ENCODE assay signal across 10 cellular contexts in genomic region chr16:68090526-68090925, GRCh38.
DNase-seq lines count a peak whose midpoint lies in the region; ATAC-seq lines count a peak whose summit lies in the region.
"Had no signal": no experiment of that assay in that cellular context is flagged by ENCODE, and none has a peak within 500 bp of the region (broad histone marks: within the 10 kb centered on the region; RNA-seq: fewer than 3 reads in every experiment).

No MANE protein-coding gene starts in this region.

- no peaks in the 10 kb centered on the region for H3K27me3 Mint-ChIP-seq in activated naive CD4-positive, alpha-beta T cell treated with anti-CD3 and anti-CD28 coated beads, Interleukin-2, amount 50 U/mL, for 24 hours
- no peaks in the 10 kb centered on the region for H3K27me3 Mint-ChIP-seq in effector memory CD8-positive, alpha-beta T cell
- no peaks in the 10 kb centered on the region for H3K27me3 Mint-ChIP-seq in stimulated activated naive CD8-positive, alpha-beta T cell treated with anti-CD3 and anti-CD28 coated beads, Interleukin-15, amount 100 ng/mL, for 72 hours

- peaks cover 76% of the 10 kb centered on the region for H3K4me1 Mint-ChIP-seq in activated naive CD4-positive, alpha-beta T cell treated with anti-CD3 and anti-CD28 coated beads, Interleukin-2, amount 50 U/mL, for 24 hours
- peaks cover 51 to 73% of the 10 kb centered on the region in 2 donors for H3K4me1 Mint-ChIP-seq in effector memory CD8-positive, alpha-beta T cell (ENCODE audit: low read depth in 2 of 2)
- peaks cover 64% of the 10 kb centered on the region for H3K4me1 Mint-ChIP-seq in stimulated activated naive CD8-positive, alpha-beta T cell treated with anti-CD3 and anti-CD28 coated beads, Interleukin-15, amount 100 ng/mL, for 72 hours

- no peak for DNase-seq in activated naive CD4-positive, alpha-beta T cell treated with anti-CD3 and anti-CD28 coated beads, Interleukin-2, amount 50 U/mL, for 16 hours
- DNase-seq in OCI-M1 (lab: John Stamatoyannopoulos, UW), result peak; percentile 72
- no peak for DNase-seq in effector memory CD8-positive, alpha-beta T cell
- DNase-seq in stimulated activated naive CD8-positive, alpha-beta T cell treated with anti-CD3 and anti-CD28 coated beads, Interleukin-15, amount 100 ng/mL, for 72 hours, result no peak
- no peak for DNase-seq in dedifferentiated amniotic fluid mesenchymal stem cell (ENCODE audit: extremely low spot score)
- no peak for DNase-seq in NCI-H2107 (lab: John Stamatoyannopoulos, UW)
- DNase-seq: C1 segment of cervical spinal cord, NCI-H1436 treated with DMSO at 0.1 percent for 48 hours had no signal

- no peak for ATAC-seq in effector memory CD8-positive, alpha-beta T cell (replicated peaks)
- no peak for ATAC-seq in stimulated activated naive CD8-positive, alpha-beta T cell treated with anti-CD3 and anti-CD28 coated beads, Interleukin-15, amount 100 ng/mL, for 72 hours
- no peak for ATAC-seq in GM19463 (IDR thresholded peaks at IDR 0.05; ENCODE audit: unreplicated experiment)

- peaks cover 3% of the 10 kb centered on the region for H3K36me3 Mint-ChIP-seq in activated naive CD4-positive, alpha-beta T cell treated with anti-CD3 and anti-CD28 coated beads, Interleukin-2, amount 50 U/mL, for 24 hours
- H3K36me3 Mint-ChIP-seq in effector memory CD8-positive, alpha-beta T cell (ENCODE audit: insufficient read depth), result no peaks in the 10 kb centered on the region

- H3K4me3 Mint-ChIP-seq in activated naive CD4-positive, alpha-beta T cell treated with anti-CD3 and anti-CD28 coated beads, Interleukin-2, amount 50 U/mL, for 24 hours, result peak overlapping the region; percentile 77
- peak overlapping the region; percentile 56 to 93 for H3K4me3 Mint-ChIP-seq in effector memory CD8-positive, alpha-beta T cell
- peak overlapping the region; percentile 80 to 81 for H3K4me3 Mint-ChIP-seq in stimulated activated naive CD8-positive, alpha-beta T cell treated with anti-CD3 and anti-CD28 coated beads, Interleukin-15, amount 100 ng/mL, for 72 hours

- H3K9me3 Mint-ChIP-seq in activated naive CD4-positive, alpha-beta T cell treated with anti-CD3 and anti-CD28 coated beads, Interleukin-2, amount 50 U/mL, for 24 hours, result no peaks in the 10 kb centered on the region
- H3K9me3 Mint-ChIP-seq in effector memory CD8-positive, alpha-beta T cell, result no peaks in the 10 kb centered on the region
- H3K9me3 Mint-ChIP-seq in stimulated activated naive CD8-positive, alpha-beta T cell treated with anti-CD3 and anti-CD28 coated beads, Interleukin-15, amount 100 ng/mL, for 72 hours, result no peaks in the 10 kb centered on the region

- H3K27ac Mint-ChIP-seq in activated naive CD4-positive, alpha-beta T cell treated with anti-CD3 and anti-CD28 coated beads, Interleukin-2, amount 50 U/mL, for 24 hours, result peak overlapping the region; percentile 96
- peak overlapping the region; percentile 73 to 82 for H3K27ac Mint-ChIP-seq in effector memory CD8-positive, alpha-beta T cell
- H3K27ac Mint-ChIP-seq in stimulated activated naive CD8-positive, alpha-beta T cell treated with anti-CD3 and anti-CD28 coated beads, Interleukin-15, amount 100 ng/mL, for 72 hours, result peak overlapping the region; percentile 64 to 91
